ENCODE assay signal across 8 cellular contexts in the genomic region with DNA sequence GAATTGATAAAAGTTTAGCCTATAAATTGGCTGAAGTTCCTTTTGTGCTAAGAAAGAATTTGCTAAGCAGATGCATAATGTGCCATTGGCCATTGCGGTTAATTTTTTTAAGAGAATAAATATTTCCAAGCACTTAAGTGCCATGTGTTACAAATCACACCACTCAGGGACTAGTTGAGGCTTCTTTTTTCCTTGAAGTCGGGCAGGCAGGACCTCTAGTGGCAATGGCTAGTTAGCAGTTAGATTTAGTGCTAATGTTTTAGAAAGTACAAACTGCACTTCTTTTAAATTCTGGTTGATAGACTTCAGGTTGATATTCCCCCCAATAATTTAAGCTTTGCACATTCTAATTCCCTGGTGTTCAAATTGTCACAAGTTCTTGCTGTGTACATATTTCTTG.
DNase-seq lines count a peak whose midpoint lies in the region; TF ChIP-seq lines count a peak whose summit lies in the region.

No MANE protein-coding gene starts in this region.

- H3K36me3 ChIP-seq in SK-N-MC (ENCODE audit: insufficient read depth, low read length) (no peaks in the 10 kb centered on the region), transverse colon (no peaks in the 10 kb centered on the region)

- no peak for TF ChIP-seq EP300 in transverse colon (IDR thresholded peaks at IDR 0.05; ENCODE audit: low read depth)

- H3K9me3 ChIP-seq in SK-N-MC (ENCODE audit: low read depth, low read length) (no peaks in the 10 kb centered on the region), transverse colon (no peaks in the 10 kb centered on the region)

- H3K27ac ChIP-seq in SK-N-MC = no peak overlapping the region
- H3K27ac ChIP-seq in transverse colon = no peak overlapping the region

- H3K4me3 ChIP-seq in SK-N-MC (no peak overlapping the region), transverse colon (no peak overlapping the region)

- DNase-seq in A172 (ENCODE audit: low spot score) (peak; percentile 46), SK-N-MC (ENCODE audit: low read depth, low spot score) (peak; percentile 39), glomerular visceral epithelial cell (ENCODE audit: extremely low spot score) (peak; percentile 3), cerebellum (ENCODE audit: low spot score) (no peak), transverse colon (no peak)
- no peak for DNase-seq in effector CD8-positive, alpha-beta T cell (lab: John Stamatoyannopoulos, UW)
- no peak for DNase-seq in activated CD8-positive, alpha-beta memory T cell treated with anti-CD3 and anti-CD28 coated beads, Interleukin-2, amount 50 U/mL, for 48 hours

- in situ Hi-C loops in transverse colon (cut with MboI; ENCODE audit: low pct_ligation_motif_present in 1 of 4, low pct_unique_long_range_greater_than_20kb in 1 of 4, low sequenced_read_pairs in 3 of 4) = no loop called here

- TF ChIP-seq POLR2A in transverse colon (IDR thresholded peaks at IDR 0.05) = no peak

- no peak overlapping the region for H3K9ac ChIP-seq in SK-N-MC (ENCODE audit: insufficient read length)

- intact Hi-C loops in transverse colon (cut with DNase I; ENCODE audit: low total_unique reads) = no loop called here

- H3K27me3 ChIP-seq in transverse colon = no peaks in the 10 kb centered on the region

- WGBS in transverse colon (ENCODE audit: low coverage in 1 of 2), 2 donors = 21 to 54% methylated on average over 2 of the region's 2 CpGs

- peak; percentile 47 for TF ChIP-seq CTCF in GM12874 (IDR thresholded peaks at IDR 0.05; ENCODE audit: insufficient read depth, low read depth, low read length)
- peak in 1 of 5 experiments; percentile 9 for TF ChIP-seq CTCF in transverse colon (IDR thresholded peaks at IDR 0.05)

- H3K4me1 ChIP-seq in transverse colon = no peaks in the 10 kb centered on the region

Comparison
In these comparisons a context has a peak if more than half of its experiments do, and no peak if none do; other contexts are left out.
1. DNase-seq: peak in A172 (single experiment), SK-N-MC (single experiment) and glomerular visceral epithelial cell (single experiment); none in effector CD8-positive, alpha-beta T cell (single experiment), cerebellum (single experiment), activated CD8-positive, alpha-beta memory T cell treated with anti-CD3 and anti-CD28 coated beads, Interleukin-2, amount 50 U/mL, for 48 hours (single experiment) and transverse colon (single experiment).